ENCODE assay signal across 17 cellular contexts in genomic region chr17:9802294-9802693, GRCh38. TPM values are rescaled to one million over a fixed set of nuclear protein-coding genes. Genes with fewer than 3 reads are reported as not detected.
DNase-seq lines count a peak whose midpoint lies in the region; ATAC-seq and TF ChIP-seq lines count a peak whose summit lies in the region.
"Had no signal": no experiment of that assay in that cellular context is flagged by ENCODE, and none has a peak within 500 bp of the region (broad histone marks: within the 10 kb centered on the region; RNA-seq: fewer than 3 reads in every experiment).

No MANE protein-coding gene starts in this region.

- DNase-seq in AG20443 (ENCODE audit: low spot score) (peak; percentile 20), HFF-Myc (ENCODE audit: extremely low read depth, low read depth) (peak; percentile 47), amniotic epithelial cell (ENCODE audit: low read depth) (peak; percentile 24), left ventricle myocardium superior (peak; percentile 51), NCI-H2196 (lab: John Stamatoyannopoulos, UW; ENCODE audit: unreplicated experiment) (no peak), NCI-H2107 treated with DMSO at 0.1 percent for 48 hours (lab: John Stamatoyannopoulos, UW; ENCODE audit: unreplicated experiment) (no peak)
- DNase-seq in central memory CD4-positive, alpha-beta T cell, result no peak
- DNase-seq: activated gamma-delta T cell, IMR-90, NCI-H1092, nephron progenitor cell, SHP77, T-helper 2 cell had no signal

- intact Hi-C loops in left ventricle myocardium superior (cut with micrococcal nuclease), result no loop called here

- no peak overlapping the region for H3K4me3 ChIP-seq in HFF-Myc (replicated peaks; ENCODE audit: low read depth, low read length)

- no peak for TF ChIP-seq CTCF in HFF-Myc (IDR thresholded peaks at IDR 0.05; ENCODE audit: low read depth, low read length, missing control alignments)

- ATAC-seq in left ventricle myocardium superior, result peak; percentile 81
- no peak for ATAC-seq in GM21423 (IDR thresholded peaks at IDR 0.05; ENCODE audit: unreplicated experiment)
- ATAC-seq: activated CD4-positive, CD25-positive, alpha-beta regulatory T cell treated with anti-CD3 and anti-CD28 coated beads, Interleukin-2, amount 50 U/mL, for 24 hours had no signal

RNA-seq across cellular contexts. Expression of gene DHRS7C, which starts 10.9 kb away (rescaled TPM):
- 166 TPM for total RNA-seq in left ventricle myocardium superior
- total RNA-seq: glomerular endothelial cell, IMR-90, renal cortical epithelial cell had no signal

RNA-seq across cellular contexts. Expression of gene GSG1L2, which starts 19.6 kb away (rescaled TPM):
- total RNA-seq in left ventricle myocardium superior, result not detected
- total RNA-seq: glomerular endothelial cell, IMR-90, renal cortical epithelial cell had no signal

RNA-seq across cellular contexts. Expression of gene GLP2R, which starts 23.4 kb away (rescaled TPM):
- total RNA-seq in left ventricle myocardium superior, result 0.35 TPM
- total RNA-seq: glomerular endothelial cell, IMR-90 had no signal

Comparison
In these comparisons a context has a peak if more than half of its experiments do, and no peak if none do; other contexts are left out.
1. DNase-seq: peak in AG20443 (single experiment), HFF-Myc (single experiment), amniotic epithelial cell (single experiment) and left ventricle myocardium superior (single experiment); none in NCI-H2196 (single experiment), NCI-H2107 treated with DMSO at 0.1 percent for 48 hours (single experiment) and central memory CD4-positive, alpha-beta T cell (single experiment).